25 cellular contexts compared by ENCODE assay signal in genomic region chr6:2528156-2528555, GRCh38.
"Had no signal": no experiment of that assay in that cellular context is flagged by ENCODE, and none has a peak within 500 bp of the region (broad histone marks: within the 10 kb centered on the region; RNA-seq: fewer than 3 reads in every experiment).

No MANE protein-coding gene starts in this region.

- H2AFZ ChIP-seq: PC-9 had no signal

- H3K4me1 ChIP-seq: Peyer's patch had no signal

- H3K36me3 Mint-ChIP-seq: IgD-negative memory B cell had no signal

- H3K4me3 Mint-ChIP-seq: IgD-negative memory B cell had no signal

- H3K27ac Mint-ChIP-seq: IgD-negative memory B cell had no signal

- DNase-seq: Kasumi-1; MM.1S; MV-4-11; NCI-H1048; NCI-H1436 treated with DMSO at 0.1 percent for 48 hours; NCI-H1694; NCI-H187 treated with DMSO at 0.1 percent for 48 hours; NCI-H2029 treated with DMSO at 0.1 percent for 48 hours; NCI-H2171 treated with DMSO at 0.1 percent for 48 hours; NCI-H345; NCI-H446 treated with DMSO at 0.1 percent for 48 hours; NCI-H510A treated with DMSO at 0.1 percent for 48 hours; NCI-H526; NCI-H82; NK-92 treated with Interleukin-12 subunit alpha and Interleukin-12 subunit beta, amount 100 ng/mL, for 24 hours; OCI-M1; PC-9; Peyer's patch; SIG-M5 had no signal

- H3K36me3 ChIP-seq: Peyer's patch, SJSA1 had no signal

- H3K4me3 ChIP-seq: K562, PC-9, Peyer's patch, SJSA1, SK-N-MC had no signal

- H3K27ac ChIP-seq: HL-60, KMS-11, PC-9, Peyer's patch, SJSA1, SK-N-MC had no signal

- H3K4me2 ChIP-seq: KMS-11, PC-9 had no signal

- H3K9me3 ChIP-seq: SJSA1 had no signal
